ENCODE assay signal across 19 cellular contexts in genomic region chr4:43716721-43717395, GRCh38.
"Had no signal": no experiment of that assay in that cellular context is flagged by ENCODE, and none has a peak within 500 bp of the region (broad histone marks: within the 10 kb centered on the region; RNA-seq: fewer than 3 reads in every experiment).

No MANE protein-coding gene starts in this region.

- H3K9me3 ChIP-seq: neutrophil, psoas muscle, right lobe of liver, tibial artery, upper lobe of left lung, uterus had no signal

- H3K27me3 Mint-ChIP-seq: dendritic cell treated with granulocyte-macrophage colony-stimulating factor and Interleukin-4, amounts not matched to agents 40 ng/mL and 50 ng/mL, for 4 days; naive thymus-derived CD8-positive, alpha-beta T cell had no signal

- ATAC-seq: heart left ventricle; naive thymus-derived CD8-positive, alpha-beta T cell; psoas muscle; right lobe of liver; stimulated activated effector memory CD8-positive, alpha-beta T cell treated with anti-CD3 and anti-CD28 coated beads, Interleukin-12 subunit alpha, Interleukin-12 subunit beta, amount 100 ng/mL, for 72 hours; stimulated activated naive CD8-positive, alpha-beta T cell treated with anti-CD3 and anti-CD28 coated beads, Interleukin-15, Interleukin-2, amounts not matched to agents 100 U/mL and 50 U/mL, for 24 hours had no signal

- H3K4me3 Mint-ChIP-seq: dendritic cell treated with granulocyte-macrophage colony-stimulating factor and Interleukin-4, amounts not matched to agents 40 ng/mL and 50 ng/mL, for 4 days; naive thymus-derived CD8-positive, alpha-beta T cell; stimulated activated effector memory CD8-positive, alpha-beta T cell treated with anti-CD3 and anti-CD28 coated beads, Interleukin-12 subunit alpha, Interleukin-12 subunit beta, amount 100 ng/mL, for 72 hours had no signal

- H3K4me1 Mint-ChIP-seq: naive thymus-derived CD8-positive, alpha-beta T cell; stimulated activated effector memory CD8-positive, alpha-beta T cell treated with anti-CD3 and anti-CD28 coated beads, Interleukin-12 subunit alpha, Interleukin-12 subunit beta, amount 100 ng/mL, for 72 hours had no signal

- H3K4me3 ChIP-seq: heart left ventricle, psoas muscle, right lobe of liver, tibial artery, upper lobe of left lung, uterus had no signal

- H3K27ac ChIP-seq: heart left ventricle, neutrophil, psoas muscle, right lobe of liver, tibial artery, upper lobe of left lung, uterus had no signal

- FAIRE-seq: islet of Langerhans had no signal

- H3K27me3 ChIP-seq: heart left ventricle, neutrophil, right lobe of liver, tibial artery, upper lobe of left lung, uterus had no signal

- H3K4me1 ChIP-seq: heart left ventricle, psoas muscle, right lobe of liver, tibial artery, upper lobe of left lung, uterus had no signal

- DNase-seq: foreskin melanocyte; heart left ventricle; hippocampal formation; kidney glomerular epithelial cell; mesendoderm; naive thymus-derived CD8-positive, alpha-beta T cell; psoas muscle; retina; right lobe of liver; stimulated activated CD4-positive, alpha-beta T cell treated with anti-CD3 and anti-CD28 coated beads, Interleukin-4, amount 100 ng/mL, for 1 hour; stimulated activated CD8-positive, alpha-beta memory T cell treated with anti-CD3 and anti-CD28 coated beads, Interleukin-4, amount 100 ng/mL, for 48 hours; stimulated activated naive CD8-positive, alpha-beta T cell treated with anti-CD3 and anti-CD28 coated beads, Interleukin-15, Interleukin-2, amounts not matched to agents 100 U/mL and 50 U/mL, for 24 hours; tibial artery; upper lobe of left lung; uterus had no signal

- H3K27ac Mint-ChIP-seq: dendritic cell treated with granulocyte-macrophage colony-stimulating factor and Interleukin-4, amounts not matched to agents 40 ng/mL and 50 ng/mL, for 4 days; naive thymus-derived CD8-positive, alpha-beta T cell; stimulated activated effector memory CD8-positive, alpha-beta T cell treated with anti-CD3 and anti-CD28 coated beads, Interleukin-12 subunit alpha, Interleukin-12 subunit beta, amount 100 ng/mL, for 72 hours had no signal

- H3K36me3 ChIP-seq: heart left ventricle, neutrophil, right lobe of liver, tibial artery, upper lobe of left lung, uterus had no signal

- H3K36me3 Mint-ChIP-seq: naive thymus-derived CD8-positive, alpha-beta T cell; stimulated activated effector memory CD8-positive, alpha-beta T cell treated with anti-CD3 and anti-CD28 coated beads, Interleukin-12 subunit alpha, Interleukin-12 subunit beta, amount 100 ng/mL, for 72 hours had no signal
